In the genomic region with DNA sequence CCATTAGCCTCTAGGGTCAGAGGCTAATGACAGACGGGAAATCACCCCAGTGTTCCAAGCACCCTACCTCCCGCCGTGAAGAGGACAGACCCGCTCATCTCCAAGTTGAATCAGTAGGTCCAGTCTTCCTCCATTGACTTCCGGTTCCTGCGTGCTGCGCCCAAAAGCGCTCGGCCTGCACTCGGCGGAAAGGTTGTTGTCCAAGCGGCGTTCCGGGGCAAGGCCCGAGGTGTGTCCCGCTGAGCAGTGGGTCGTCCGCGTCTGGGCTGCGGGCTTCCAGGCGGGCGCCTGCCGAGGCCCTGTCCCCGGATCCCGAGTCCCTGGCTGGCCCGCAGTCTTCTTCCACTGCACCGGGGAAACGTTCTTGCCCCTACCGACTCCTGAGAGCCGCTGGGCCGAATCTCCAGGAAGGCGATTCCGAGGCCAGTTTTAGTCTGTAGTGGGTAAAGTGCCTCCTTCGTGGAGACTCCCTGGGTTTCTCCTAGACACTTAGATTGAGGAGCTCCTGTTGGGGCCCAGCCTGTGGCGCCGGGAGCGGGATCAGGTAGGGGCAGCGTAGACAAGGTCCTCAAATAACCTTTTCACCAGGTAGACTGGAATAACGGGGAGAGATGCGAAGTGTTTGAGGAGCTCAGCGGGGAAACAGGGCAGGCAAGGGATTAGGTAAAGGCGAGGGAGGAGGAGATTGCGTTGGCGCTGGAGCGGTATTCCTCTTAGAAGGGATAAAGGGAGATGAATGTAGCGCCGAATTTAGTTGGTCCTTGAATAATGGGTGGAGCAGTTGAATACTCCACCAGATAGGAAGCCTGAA, we compare ENCODE assay signal across 8 cellular contexts. TPM values are rescaled to one million over a fixed set of nuclear protein-coding genes. Genes with fewer than 3 reads are reported as not detected.
DNase-seq lines count a peak whose midpoint lies in the region; ATAC-seq and TF ChIP-seq lines count a peak whose summit lies in the region.

A gene with protein sequence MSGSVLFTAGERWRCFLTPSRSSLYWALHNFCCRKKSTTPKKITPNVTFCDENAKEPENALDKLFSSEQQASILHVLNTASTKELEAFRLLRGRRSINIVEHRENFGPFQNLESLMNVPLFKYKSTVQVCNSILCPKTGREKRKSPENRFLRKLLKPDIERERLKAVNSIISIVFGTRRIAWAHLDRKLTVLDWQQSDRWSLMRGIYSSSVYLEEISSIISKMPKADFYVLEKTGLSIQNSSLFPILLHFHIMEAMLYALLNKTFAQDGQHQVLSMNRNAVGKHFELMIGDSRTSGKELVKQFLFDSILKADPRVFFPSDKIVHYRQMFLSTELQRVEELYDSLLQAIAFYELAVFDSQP (minus strand): TSS at position 138 of the 811 bp plus-strand sequence. CDS start 40 bp downstream, at position 98.

- H3K4me3 ChIP-seq in CD8-positive, alpha-beta T cell (ENCODE audit: low read depth, low read length): peak within 1 kb of the TSS; percentile 88

- H3K27ac ChIP-seq in CD8-positive, alpha-beta T cell (ENCODE audit: low read depth, low read length): peak within 1 kb of the TSS; percentile 78

- no peaks in the 10 kb centered on the region for H3K9me3 Mint-ChIP-seq in CD8-positive, alpha-beta T cell
- H3K9me3 Mint-ChIP-seq in effector memory CD8-positive, alpha-beta T cell: no peaks in the 10 kb centered on the region
- no peaks in the 10 kb centered on the region for H3K9me3 Mint-ChIP-seq in memory B cell

- peaks cover 37% of the 10 kb centered on the region for H3K36me3 Mint-ChIP-seq in CD8-positive, alpha-beta T cell
- peaks cover 14% of the 10 kb centered on the region for H3K36me3 Mint-ChIP-seq in effector memory CD8-positive, alpha-beta T cell (ENCODE audit: insufficient read depth)
- H3K36me3 Mint-ChIP-seq in memory B cell: peaks cover 8% of the 10 kb centered on the region

- POLR2A ChIA-PET in CD8-positive, alpha-beta T cell (lab: Charles Lee): interaction anchor here (0.8 to 0.9 kb wide), 2 partner anchors 12 to 126 kb away, joined by 3 read pairs; no protein-coding TSS in a partner anchor

- ATAC-seq in CD8-positive, alpha-beta T cell: peak; percentile 96
- ATAC-seq in GM19463 (IDR thresholded peaks at IDR 0.05; ENCODE audit: unreplicated experiment): peak; percentile 91
- ATAC-seq in effector memory CD8-positive, alpha-beta T cell (replicated peaks): peak; percentile 97
- ATAC-seq in memory B cell (ENCODE audit: low read depth): peak; percentile 96

- DNase-seq in CD8-positive, alpha-beta T cell: peak; percentile 77 to 94 (median 84)
- DNase-seq in HS-27A (ENCODE audit: low read depth) (peak; percentile 43), NOMO-1 treated with DMSO at 0.1 percent for 48 hours (lab: John Stamatoyannopoulos, UW; ENCODE audit: unreplicated experiment) (peak; percentile 90), memory B cell (ENCODE audit: low spot score in 2 of 2) (peak; percentile 87 to 97)
- peak; percentile 74 to 83 (median 82) for DNase-seq in activated CD8-positive, alpha-beta memory T cell treated with anti-CD3 and anti-CD28 coated beads for 48 hours (ENCODE audit: low read depth in 2 of 3, low spot score in 2 of 3)
- peak; percentile 86 to 95 (median 89) for DNase-seq in effector memory CD8-positive, alpha-beta T cell
- peak; percentile 80 for DNase-seq in stimulated activated CD8-positive, alpha-beta memory T cell treated with anti-CD3 and anti-CD28 coated beads, Interleukin-12 subunit alpha, Interleukin-12 subunit beta, amount 100 ng/mL, for 1 hour (ENCODE audit: low read depth)

- H3K4me1 ChIP-seq in CD8-positive, alpha-beta T cell (ENCODE audit: insufficient read depth, low read length): peaks cover 14% of the 10 kb centered on the region

- no peaks in the 10 kb centered on the region for H3K27me3 ChIP-seq in CD8-positive, alpha-beta T cell (ENCODE audit: insufficient read depth, low read length)

- no peaks in the 10 kb centered on the region for H3K27me3 Mint-ChIP-seq in CD8-positive, alpha-beta T cell (ENCODE audit: low read depth)
- H3K27me3 Mint-ChIP-seq in effector memory CD8-positive, alpha-beta T cell: no peaks in the 10 kb centered on the region
- H3K27me3 Mint-ChIP-seq in memory B cell: no peaks in the 10 kb centered on the region

- H3K27ac Mint-ChIP-seq in CD8-positive, alpha-beta T cell: peak within 1 kb of the TSS; percentile 92
- peak within 1 kb of the TSS; percentile 96 to 97 for H3K27ac Mint-ChIP-seq in effector memory CD8-positive, alpha-beta T cell
- H3K27ac Mint-ChIP-seq in memory B cell: peak within 1 kb of the TSS; percentile 91

- peak within 1 kb of the TSS; percentile 94 for H3K4me3 Mint-ChIP-seq in CD8-positive, alpha-beta T cell
- H3K4me3 Mint-ChIP-seq in effector memory CD8-positive, alpha-beta T cell: peak within 1 kb of the TSS; percentile 90 to 91
- peak within 1 kb of the TSS; percentile 87 for H3K4me3 Mint-ChIP-seq in memory B cell

- intact Hi-C loops in CD8-positive, alpha-beta T cell (cut with DNase I, micrococcal nuclease): loop anchor here (1.0 to 5.0 kb wide), 5 partner anchors 65 to 1536 kb away; a partner anchor contains a TSS

- H3K9me3 ChIP-seq in CD8-positive, alpha-beta T cell (ENCODE audit: low read length): no peaks in the 10 kb centered on the region

- H3K36me3 ChIP-seq in CD8-positive, alpha-beta T cell (ENCODE audit: insufficient read depth, low read length): peaks cover 7% of the 10 kb centered on the region

- CTCF ChIA-PET in CD8-positive, alpha-beta T cell (lab: Charles Lee): interaction anchor here (0.6 to 0.7 kb wide), 2 partner anchors 938 to 1457 kb away, joined by 3 to 5 read pairs; no protein-coding TSS in a partner anchor

- no peak for TF ChIP-seq CTCF in CD8-positive, alpha-beta T cell (IDR thresholded peaks at IDR 0.05)

- peaks cover 45% of the 10 kb centered on the region for H3K4me1 Mint-ChIP-seq in CD8-positive, alpha-beta T cell (ENCODE audit: low read depth)
- H3K4me1 Mint-ChIP-seq in effector memory CD8-positive, alpha-beta T cell (ENCODE audit: low read depth in 2 of 2): peaks cover 17 to 39% of the 10 kb centered on the region in 2 donors
- peaks cover 29% of the 10 kb centered on the region for H3K4me1 Mint-ChIP-seq in memory B cell

RNA-seq across cellular contexts. Expression of the gene that starts here (rescaled TPM):
- total RNA-seq in CD8-positive, alpha-beta T cell: 1 to 10 TPM; 8.4 to 8.9 TPM

Comparison
In these comparisons a context has a peak if more than half of its experiments do, and no peak if none do; other contexts are left out.
1. Peak in every context shown above with its lines: DNase-seq, ATAC-seq, H3K4me3 ChIP-seq and H3K27ac ChIP-seq.